ENCODE assay signal across 9 cellular contexts in the genomic region with DNA sequence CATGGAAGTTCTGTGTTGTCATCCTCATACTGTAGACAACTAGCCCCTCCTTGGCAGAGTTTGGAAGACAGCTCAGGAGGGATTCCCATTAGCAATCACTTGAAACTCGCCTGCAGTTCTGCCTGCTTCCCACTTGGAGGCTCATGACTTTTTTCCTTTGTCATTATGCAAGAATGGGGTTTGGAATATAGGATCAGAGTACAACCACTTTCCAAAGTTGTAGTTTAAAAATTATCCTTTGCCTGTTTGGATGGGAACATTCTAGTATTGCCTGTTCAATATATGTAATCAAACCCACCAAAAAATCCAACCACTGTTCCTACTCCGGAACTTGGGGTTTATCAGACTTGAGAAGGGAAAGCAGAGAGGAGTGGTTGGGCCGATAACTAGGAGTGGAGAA. TPM values are rescaled to one million over a fixed set of nuclear protein-coding genes. Genes with fewer than 3 reads are reported as not detected.
DNase-seq lines count a peak whose midpoint lies in the region; ATAC-seq, FAIRE-seq and TF ChIP-seq lines count a peak whose summit lies in the region.
"Had no signal": no experiment of that assay in that cellular context is flagged by ENCODE, and none has a peak within 500 bp of the region (broad histone marks: within the 10 kb centered on the region; RNA-seq: fewer than 3 reads in every experiment).

No MANE protein-coding gene starts in this region.

- peaks cover 39% of the 10 kb centered on the region for H3K4me1 Mint-ChIP-seq in GM23338

- CTCF ChIA-PET in endothelial cell of umbilical vein (lab: Charles Lee) = interaction anchor here (0.6 to 6.4 kb wide), 8 partner anchors 9 to 212 kb away, joined by 3 to 80 read pairs (median 6); partner anchors contain the start of genes COX14 and SMARCD1

- H3K79me2 ChIP-seq in GM23338 (replicated peaks; ENCODE audit: insufficient read depth) = no peaks in the 10 kb centered on the region
- H3K79me2 ChIP-seq in endothelial cell of umbilical vein (ENCODE audit: control insufficient read depth, insufficient read depth, low read length) = no peaks in the 10 kb centered on the region

- H3K4me3 ChIP-seq in GM23338 = no peak overlapping the region
- H3K4me3 ChIP-seq in endothelial cell of umbilical vein (replicated peaks in 1 of 3; ENCODE audit: insufficient read depth in 1 of 3, low read depth in 1 of 3, low read length in 3 of 3) = no peak overlapping the region

- peak overlapping the region; percentile 97 for H3K27ac Mint-ChIP-seq in GM23338

- intact Hi-C loops in endothelial cell of umbilical vein (cut with micrococcal nuclease) = no loop called here

- peak; percentile 91 for DNase-seq in GM23338 (ENCODE audit: low spot score)
- DNase-seq in NCI-H460 (ENCODE audit: extremely low read depth, low read depth) = peak; percentile 40
- peak; percentile 22 for DNase-seq in endothelial cell of umbilical vein (ENCODE audit: low read depth, low spot score)
- DNase-seq in pons (ENCODE audit: low spot score) = peak; percentile 74
- no peak for DNase-seq in NCI-H1930 (lab: John Stamatoyannopoulos, UW)
- DNase-seq in cortex of kidney (lab: John Stamatoyannopoulos, UW) = no peak
- no peak for DNase-seq in activated gamma-delta T cell treated with Interleukin-2 at 50 U/mL for 16 hours
- no peak for DNase-seq in SKM-1 treated with dmso at 0.1 percent for 144 hours (lab: John Stamatoyannopoulos, UW; ENCODE audit: unreplicated experiment)
- DNase-seq: activated CD8-positive, alpha-beta memory T cell treated with anti-CD3 and anti-CD28 coated beads for 24 hours had no signal

- no peak overlapping the region for H3K9ac ChIP-seq in endothelial cell of umbilical vein (replicated peaks; ENCODE audit: extremely low read depth, insufficient read depth, low read length)

- peaks cover 47% of the 10 kb centered on the region for H3K36me3 Mint-ChIP-seq in GM23338 (ENCODE audit: low read depth)

- H3K36me3 ChIP-seq in GM23338 (ENCODE audit: insufficient read depth) = peaks cover 25% of the 10 kb centered on the region
- H3K36me3 ChIP-seq in endothelial cell of umbilical vein (ENCODE audit: control insufficient read depth in 2 of 2, extremely low read depth in 1 of 2, insufficient read depth in 2 of 2, low read length in 2 of 2) = peaks cover 11 to 30% of the 10 kb centered on the region in 2 experiments

- no peaks in the 10 kb centered on the region for H3K9me2 ChIP-seq in GM23338 (ENCODE audit: insufficient read depth)

- peaks cover 9% of the 10 kb centered on the region for H3K27me3 Mint-ChIP-seq in GM23338 (ENCODE audit: insufficient read depth, low read depth, poor library complexity)

- peak; percentile 55 to 70 for TF ChIP-seq CTCF in GM23338 (conservative IDR thresholded peaks at IDR 0.05; ENCODE audit: low read depth in 2 of 2)
- peak; percentile 19 to 45 for TF ChIP-seq CTCF in endothelial cell of umbilical vein (IDR thresholded peaks at IDR 0.05; ENCODE audit: extremely low read depth in 1 of 2, insufficient read depth in 1 of 2, low read depth in 1 of 2, low read length in 2 of 2)

- H3K27ac ChIP-seq in GM23338 (ENCODE audit: low read depth) (0 out of 2 replicates have a peak overlapping the region, but pooled peaks have one; percentile 12), endothelial cell of umbilical vein (ENCODE audit: insufficient read depth, low read depth, low read length) (no peak overlapping the region)

- H3K4me1 ChIP-seq in GM23338 (ENCODE audit: insufficient read depth) (peaks cover 12% of the 10 kb centered on the region; the same call in 1 of the 2 replicates), endothelial cell of umbilical vein (ENCODE audit: control insufficient read depth, extremely low read depth, insufficient read depth, low read length) (no peaks in the 10 kb centered on the region)

- peak; percentile 74 for ATAC-seq in GM23338

- H3K4me2 ChIP-seq in GM23338 = no peak overlapping the region
- no peak overlapping the region for H3K4me2 ChIP-seq in endothelial cell of umbilical vein (ENCODE audit: insufficient read depth, low read length)

- dilution Hi-C loops in endothelial cell of umbilical vein (cut with MboI; ENCODE audit: extremely low pct_ligation_motif_present, low sequenced_read_pairs) = no loop called here

- H3K4me3 Mint-ChIP-seq in GM23338 = no peak overlapping the region

- no peak for TF ChIP-seq POLR2A in endothelial cell of umbilical vein (IDR thresholded peaks at IDR 0.05; ENCODE audit: low read depth, low read length)

- POLR2A ChIA-PET in endothelial cell of umbilical vein (lab: Charles Lee) = interaction anchor here (0.7 kb wide), 1 partner anchor 12 kb away, joined by 5 read pairs; no protein-coding TSS in a partner anchor

- H3F3A ChIP-seq in GM23338 (replicated peaks; ENCODE audit: low read depth) = peaks cover 8% of the 10 kb centered on the region; the same call in 1 of the 2 replicates

- peak; percentile 73 for FAIRE-seq in endothelial cell of umbilical vein (lab: Jason Lieb, UNC)

- H4K20me1 ChIP-seq in GM23338 (replicated peaks; ENCODE audit: insufficient read depth) (no peaks in the 10 kb centered on the region; the same call in 1 of the 2 replicates), endothelial cell of umbilical vein (replicated peaks; ENCODE audit: control insufficient read depth, extremely low read depth, insufficient read depth, low read length) (no peaks in the 10 kb centered on the region)

- no peaks in the 10 kb centered on the region for H3K9me1 ChIP-seq in endothelial cell of umbilical vein (replicated peaks; ENCODE audit: control insufficient read depth, extremely low read depth, insufficient read depth, low read length)

- H3K27me3 ChIP-seq in GM23338 (ENCODE audit: insufficient read depth) (no peaks in the 10 kb centered on the region), endothelial cell of umbilical vein (ENCODE audit: control insufficient read depth in 2 of 2, insufficient read depth in 2 of 2, low read length in 2 of 2) (no peaks in the 10 kb centered on the region)

- H2AFZ ChIP-seq in GM23338 (no peak overlapping the region), endothelial cell of umbilical vein (ENCODE audit: low read depth, low read length) (no peak overlapping the region)

- H3K9me3 ChIP-seq in endothelial cell of umbilical vein (replicated peaks; ENCODE audit: control insufficient read depth, insufficient read depth, low read length) = no peaks in the 10 kb centered on the region

- H3K9me3 Mint-ChIP-seq in GM23338 = no peaks in the 10 kb centered on the region

- BruUV-seq in endothelial cell of umbilical vein (replicated peaks; lab: Mats Ljungman, UMichigan) = no TSS peak

RNA-seq across cellular contexts. Expression of gene GPD1, which starts 2.1 kb away (rescaled TPM):
- 0.23 and 0.45 TPM in 2 replicates for total RNA-seq in GM23338 (2014; rRNA removed; shearing (Covaris generic))
- 0.17 and 0.36 TPM in 2 replicates for polyA plus RNA-seq in GM23338 (2016; fragmentation: Nextera tagmentation; extraction: Ambion mirVana)
- 0.07 TPM in 1 of 2 replicates, not detected in the other for total RNA-seq in NCI-H460 (2014; rRNA removed; shearing (Covaris generic))
- polyA plus RNA-seq in NCI-H460 (2014; cell fraction: nucleus; rRNA removed) = 0.25 and 0.33 TPM in 2 replicates
- total RNA-seq in endothelial cell of umbilical vein = 0.48 TPM in 1 of 2 replicates, not detected in the other
- 0.07 and 0.10 TPM in 2 replicates for polyA plus RNA-seq in endothelial cell of umbilical vein
- polyA plus RNA-seq in endothelial cell of umbilical vein (2011; cell fraction: cytosol; rRNA removed) = 0.04 TPM in 1 of 2 replicates, not detected in the other
- 0.36 and 0.71 TPM in 2 replicates for polyA plus RNA-seq in endothelial cell of umbilical vein (2011; cell fraction: nucleus; rRNA removed)
- polyA plus RNA-seq in endothelial cell of umbilical vein (2012) = not detected in 2 replicates
- polyA minus RNA-seq in endothelial cell of umbilical vein = 1.0 TPM in 1 of 2 replicates, not detected in the other
- polyA minus RNA-seq in endothelial cell of umbilical vein (2011; cell fraction: cytosol; rRNA and poly(A)+ RNA removed) = not detected
- 0.82 and 0.91 TPM in 2 replicates for polyA minus RNA-seq in endothelial cell of umbilical vein (2011; cell fraction: nucleus; rRNA and poly(A)+ RNA removed)

RNA-seq across cellular contexts. Expression of gene COX14, which starts 10.4 kb away (rescaled TPM):
- total RNA-seq in GM23338 (2014; rRNA removed; shearing (Covaris generic)) = 27.8 and 43.7 TPM in 2 replicates
- polyA plus RNA-seq in GM23338 (2016; fragmentation: Nextera tagmentation; extraction: Ambion mirVana) (73.0 and 73.5 TPM in 2 replicates), endothelial cell of umbilical vein (106 and 114 TPM in 2 replicates)
- 40.8 and 53.7 TPM in 2 replicates for total RNA-seq in NCI-H460 (2014; rRNA removed; shearing (Covaris generic))
- polyA plus RNA-seq in NCI-H460 (2014; cell fraction: nucleus; rRNA removed) = 15.5 and 42.4 TPM in 2 replicates
- 40.0 and 40.3 TPM in 2 replicates for total RNA-seq in endothelial cell of umbilical vein
- polyA plus RNA-seq in endothelial cell of umbilical vein (2011; cell fraction: cytosol; rRNA removed) = 94.7 and 115 TPM in 2 replicates
- 22.1 and 26.6 TPM in 2 replicates for polyA plus RNA-seq in endothelial cell of umbilical vein (2011; cell fraction: nucleus; rRNA removed)
- 59.2 and 75.4 TPM in 2 replicates for polyA plus RNA-seq in endothelial cell of umbilical vein (2012)
- polyA minus RNA-seq in endothelial cell of umbilical vein = 47.8 and 48.2 TPM in 2 replicates
- polyA minus RNA-seq in endothelial cell of umbilical vein (2011; cell fraction: cytosol; rRNA and poly(A)+ RNA removed) = 26.9 TPM
- polyA minus RNA-seq in endothelial cell of umbilical vein (2011; cell fraction: nucleus; rRNA and poly(A)+ RNA removed) = 13.0 and 16.5 TPM in 2 replicates

RNA-seq across cellular contexts. Expression of gene SMARCD1, which starts 16.5 kb away (rescaled TPM):
- 276 and 287 TPM in 2 replicates for total RNA-seq in GM23338 (2014; rRNA removed; shearing (Covaris generic))
- polyA plus RNA-seq in GM23338 (2016; fragmentation: Nextera tagmentation; extraction: Ambion mirVana) = 124 and 145 TPM in 2 replicates
- 70.4 and 77.0 TPM in 2 replicates for total RNA-seq in NCI-H460 (2014; rRNA removed; shearing (Covaris generic))
- 43.3 and 70.5 TPM in 2 replicates for polyA plus RNA-seq in NCI-H460 (2014; cell fraction: nucleus; rRNA removed)
- total RNA-seq in endothelial cell of umbilical vein = 86.6 and 101 TPM in 2 replicates
- 94.2 and 94.3 TPM in 2 replicates for polyA plus RNA-seq in endothelial cell of umbilical vein
- polyA plus RNA-seq in endothelial cell of umbilical vein (2011; cell fraction: cytosol; rRNA removed) = 85.9 and 89.8 TPM in 2 replicates
- 206 and 214 TPM in 2 replicates for polyA plus RNA-seq in endothelial cell of umbilical vein (2011; cell fraction: nucleus; rRNA removed)
- 69.0 and 80.7 TPM in 2 replicates for polyA plus RNA-seq in endothelial cell of umbilical vein (2012)
- 125 and 129 TPM in 2 replicates for polyA minus RNA-seq in endothelial cell of umbilical vein
- 68.2 TPM for polyA minus RNA-seq in endothelial cell of umbilical vein (2011; cell fraction: cytosol; rRNA and poly(A)+ RNA removed)
- 85.9 and 108 TPM in 2 replicates for polyA minus RNA-seq in endothelial cell of umbilical vein (2011; cell fraction: nucleus; rRNA and poly(A)+ RNA removed)

RNA-seq across cellular contexts. Expression of gene ASIC1, which starts 44.3 kb away (rescaled TPM):
- 1.5 and 1.6 TPM in 2 replicates for total RNA-seq in GM23338 (2014; rRNA removed; shearing (Covaris generic))
- polyA plus RNA-seq in GM23338 (2016; fragmentation: Nextera tagmentation; extraction: Ambion mirVana) (0.47 and 0.76 TPM in 2 replicates), endothelial cell of umbilical vein (0.66 and 0.75 TPM in 2 replicates)
- total RNA-seq in NCI-H460 (2014; rRNA removed; shearing (Covaris generic)) = 4.7 and 6.0 TPM in 2 replicates
- 9.4 and 11.1 TPM in 2 replicates for polyA plus RNA-seq in NCI-H460 (2014; cell fraction: nucleus; rRNA removed)
- total RNA-seq in endothelial cell of umbilical vein = 0.53 and 0.55 TPM in 2 replicates
- polyA plus RNA-seq in endothelial cell of umbilical vein (2011; cell fraction: cytosol; rRNA removed) = 0.32 and 0.56 TPM in 2 replicates
- polyA plus RNA-seq in endothelial cell of umbilical vein (2011; cell fraction: nucleus; rRNA removed) = 1.4 and 1.8 TPM in 2 replicates
- 1.1 and 1.2 TPM in 2 replicates for polyA plus RNA-seq in endothelial cell of umbilical vein (2012)
- polyA minus RNA-seq in endothelial cell of umbilical vein = 0.90 and 1.1 TPM in 2 replicates
- 3.4 TPM for polyA minus RNA-seq in endothelial cell of umbilical vein (2011; cell fraction: cytosol; rRNA and poly(A)+ RNA removed)
- polyA minus RNA-seq in endothelial cell of umbilical vein (2011; cell fraction: nucleus; rRNA and poly(A)+ RNA removed) = 0.58 and 0.67 TPM in 2 replicates

Comparison
In these comparisons a context has a peak if more than half of its experiments do, and no peak if none do; other contexts are left out.
1. DNase-seq: peak in GM23338 (single experiment), NCI-H460 (single experiment), endothelial cell of umbilical vein (single experiment) and pons (single experiment); none in NCI-H1930 (0 of 2), cortex of kidney (single experiment), activated gamma-delta T cell treated with Interleukin-2 at 50 U/mL for 16 hours (single experiment) and SKM-1 treated with dmso at 0.1 percent for 144 hours (single experiment).